ENCODE assay signal across 8 cellular contexts in genomic region chr19:29687244-29687896, GRCh38. TPM values are rescaled to one million over a fixed set of nuclear protein-coding genes. Genes with fewer than 3 reads are reported as not detected.
DNase-seq lines count a peak whose midpoint lies in the region; ATAC-seq and TF ChIP-seq lines count a peak whose summit lies in the region.

No MANE protein-coding gene starts in this region.

- no peaks in the 10 kb centered on the region for H3K27me3 Mint-ChIP-seq in activated T-cell treated with anti-CD3 and anti-CD28 coated beads, Interleukin-2, amount 50 U/mL, for 24 hours
- H3K27me3 Mint-ChIP-seq in activated T-cell treated with anti-CD3 and anti-CD28 coated beads, Interleukin-2, amount 50 U/mL, for 72 hours (ENCODE audit: low read depth): no peaks in the 10 kb centered on the region

- H3K36me3 ChIP-seq in tibial artery: peaks cover 0 to 4% (median 0%) of the 10 kb centered on the region in 3 donors

- peak; percentile 91 to 92 for ATAC-seq in activated T-cell treated with anti-CD3 and anti-CD28 coated beads, Interleukin-2, amount 50 U/mL, for 72 hours (replicated peaks in 1 of 2)
- ATAC-seq in GM19351 (IDR thresholded peaks at IDR 0.05; ENCODE audit: unreplicated experiment): no peak
- no peak for ATAC-seq in GM18873 (IDR thresholded peaks at IDR 0.05; ENCODE audit: low FRiP score, unreplicated experiment)
- no peak for ATAC-seq in HG03135 (IDR thresholded peaks at IDR 0.05; ENCODE audit: unreplicated experiment)

- H3K4me3 ChIP-seq in tibial artery: peak overlapping the region; percentile 24 to 35

- intact Hi-C loops in tibial artery (cut with DNase I; ENCODE audit: low total_unique reads): no loop called here

- H3K4me3 Mint-ChIP-seq in activated T-cell treated with anti-CD3 and anti-CD28 coated beads, Interleukin-2, amount 50 U/mL, for 24 hours: no peak overlapping the region
- peak overlapping the region; percentile 67 to 68 for H3K4me3 Mint-ChIP-seq in activated T-cell treated with anti-CD3 and anti-CD28 coated beads, Interleukin-2, amount 50 U/mL, for 72 hours

- H3K9me3 Mint-ChIP-seq in activated T-cell treated with anti-CD3 and anti-CD28 coated beads, Interleukin-2, amount 50 U/mL, for 24 hours: no peaks in the 10 kb centered on the region
- H3K9me3 Mint-ChIP-seq in activated T-cell treated with anti-CD3 and anti-CD28 coated beads, Interleukin-2, amount 50 U/mL, for 72 hours: peaks cover 4% of the 10 kb centered on the region in 2 donors

- peaks cover 55% of the 10 kb centered on the region for H3K4me1 Mint-ChIP-seq in activated T-cell treated with anti-CD3 and anti-CD28 coated beads, Interleukin-2, amount 50 U/mL, for 24 hours (ENCODE audit: low read depth)
- H3K4me1 Mint-ChIP-seq in activated T-cell treated with anti-CD3 and anti-CD28 coated beads, Interleukin-2, amount 50 U/mL, for 72 hours (ENCODE audit: low read depth): peaks cover 66% of the 10 kb centered on the region

- TF ChIP-seq CTCF in tibial artery (IDR thresholded peaks at IDR 0.05): no peak

- peak; percentile 63 for DNase-seq in activated T-cell treated with anti-CD3 and anti-CD28 coated beads, Interleukin-2, amount 50 U/mL, for 24 hours
- DNase-seq in activated T-cell treated with anti-CD3 and anti-CD28 coated beads, Interleukin-2, amount 50 U/mL, for 1 hour: no peak
- DNase-seq in activated T-cell treated with anti-CD3 and anti-CD28 coated beads, Interleukin-2, amount 50 U/mL, for 72 hours: peak; percentile 70 to 81
- peak; percentile 99 for DNase-seq in iris pigment epithelial cell (ENCODE audit: low read depth)
- peak; percentile 82 to 86 for DNase-seq in tibial artery

- peaks cover 0 to 6% (median 6%) of the 10 kb centered on the region in 3 donors for H3K9me3 ChIP-seq in tibial artery

- peak overlapping the region; percentile 61 for H3K27ac Mint-ChIP-seq in activated T-cell treated with anti-CD3 and anti-CD28 coated beads, Interleukin-2, amount 50 U/mL, for 24 hours
- H3K27ac Mint-ChIP-seq in activated T-cell treated with anti-CD3 and anti-CD28 coated beads, Interleukin-2, amount 50 U/mL, for 72 hours: peak overlapping the region; percentile 74

- H3K27ac ChIP-seq in tibial artery: peak overlapping the region; percentile 43 to 58

- H3K36me3 Mint-ChIP-seq in activated T-cell treated with anti-CD3 and anti-CD28 coated beads, Interleukin-2, amount 50 U/mL, for 24 hours (ENCODE audit: low read depth): peaks cover 4% of the 10 kb centered on the region
- H3K36me3 Mint-ChIP-seq in activated T-cell treated with anti-CD3 and anti-CD28 coated beads, Interleukin-2, amount 50 U/mL, for 72 hours (ENCODE audit: insufficient read depth in 2 of 2): peaks cover 5 to 8% of the 10 kb centered on the region in 2 donors

- peaks cover 0 to 45% (median 15%) of the 10 kb centered on the region in 4 donors for H3K4me1 ChIP-seq in tibial artery

- no peaks in the 10 kb centered on the region for H3K27me3 ChIP-seq in tibial artery

RNA-seq across cellular contexts. Expression of gene PLEKHF1, which starts 22.1 kb away (rescaled TPM):
- 10 to 100 TPM; 21.3 to 21.5 TPM for total RNA-seq in activated T-cell treated with anti-CD3 and anti-CD28 coated beads, Interleukin-2, amount 50 U/mL, for 72 hours

RNA-seq across cellular contexts. Expression of gene C19orf12, which starts 27.7 kb away (rescaled TPM):
- 10 to 100 TPM; 32.1 to 35.6 TPM for total RNA-seq in activated T-cell treated with anti-CD3 and anti-CD28 coated beads, Interleukin-2, amount 50 U/mL, for 72 hours

Comparison
In these comparisons a context has a peak if more than half of its experiments do, and no peak if none do; other contexts are left out.
1. ATAC-seq: peak in activated T-cell treated with anti-CD3 and anti-CD28 coated beads, Interleukin-2, amount 50 U/mL, for 72 hours (2 of 2); none in GM19351 (single experiment), GM18873 (single experiment) and HG03135 (single experiment).